In the genomic region with DNA sequence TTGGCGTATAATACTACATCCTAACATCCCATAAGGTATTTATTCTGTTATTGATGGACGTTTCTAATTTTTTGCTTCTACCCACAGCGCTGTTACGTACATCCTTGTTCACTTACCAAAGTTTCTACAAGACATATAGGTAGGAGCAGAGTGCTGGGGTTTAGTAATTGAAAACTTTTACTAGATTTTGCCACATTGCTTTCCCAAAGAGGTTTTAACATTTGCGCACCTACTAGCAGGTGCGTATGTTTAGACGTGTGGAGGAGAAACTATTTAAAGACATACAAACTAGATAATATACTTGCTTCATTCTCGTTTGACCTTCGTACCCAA, we compare ENCODE assay signal across 8 cellular contexts. TPM values are rescaled to one million over a fixed set of nuclear protein-coding genes. Genes with fewer than 3 reads are reported as not detected.
DNase-seq lines count a peak whose midpoint lies in the region; TF ChIP-seq lines count a peak whose summit lies in the region.

No MANE protein-coding gene starts in this region.

- H3K9me3 ChIP-seq in left ventricle myocardium inferior (replicated peaks) (no peaks in the 10 kb centered on the region), SJCRH30 (replicated peaks) (no peaks in the 10 kb centered on the region), smooth muscle cell (replicated peaks; ENCODE audit: low read depth) (no peaks in the 10 kb centered on the region)

- DNase-seq in left ventricle myocardium inferior (no peak), cardiac septum (ENCODE audit: low spot score) (no peak), SJCRH30 (no peak), fibroblast of villous mesenchyme (ENCODE audit: low read depth) (no peak), smooth muscle cell (lab: John Stamatoyannopoulos, UW; ENCODE audit: unreplicated experiment) (no peak), EL (no peak), OCI-M1 (lab: John Stamatoyannopoulos, UW) (no peak), anterior cingulate cortex (lab: John Stamatoyannopoulos, UW) (no peak)

- peak overlapping the region; percentile 83 for H2AFZ ChIP-seq in smooth muscle cell (ENCODE audit: low read depth)

- H3K9ac ChIP-seq in smooth muscle cell (ENCODE audit: low read depth) = peak overlapping the region; percentile 97

- TF ChIP-seq CTCF in left ventricle myocardium inferior (IDR thresholded peaks at IDR 0.05; ENCODE audit: borderline replicate concordance) = no peak
- TF ChIP-seq CTCF in fibroblast of villous mesenchyme (IDR thresholded peaks at IDR 0.05; ENCODE audit: insufficient read depth, low read depth, low read length) = no peak
- no peak for TF ChIP-seq CTCF in smooth muscle cell (IDR thresholded peaks at IDR 0.05; ENCODE audit: borderline replicate concordance, insufficient read depth, poor library complexity, severe bottlenecking)

- H4K20me1 ChIP-seq in smooth muscle cell (ENCODE audit: low read depth) = peaks cover 40% of the 10 kb centered on the region

- H3K4me1 ChIP-seq in left ventricle myocardium inferior = peaks cover 61% of the 10 kb centered on the region
- H3K4me1 ChIP-seq in SJCRH30 = peaks cover 8% of the 10 kb centered on the region
- H3K4me1 ChIP-seq in smooth muscle cell (ENCODE audit: low read depth) = peaks cover 26% of the 10 kb centered on the region

- H3K4me2 ChIP-seq in smooth muscle cell = peak overlapping the region; percentile 97

- H3K79me2 ChIP-seq in smooth muscle cell (ENCODE audit: low read depth) = peaks cover 55% of the 10 kb centered on the region

- H3K4me3 ChIP-seq in left ventricle myocardium inferior (peak overlapping the region; percentile 88), SJCRH30 (peak overlapping the region; percentile 96), fibroblast of villous mesenchyme (ENCODE audit: low read depth, low read length) (peak overlapping the region; percentile 92), smooth muscle cell (peak overlapping the region; percentile 74)

- H3K27me3 ChIP-seq in left ventricle myocardium inferior (ENCODE audit: low read depth) = no peaks in the 10 kb centered on the region
- H3K27me3 ChIP-seq in SJCRH30 = no peaks in the 10 kb centered on the region
- H3K27me3 ChIP-seq in smooth muscle cell (ENCODE audit: low read depth) = no peaks in the 10 kb centered on the region

- peak overlapping the region; percentile 98 for H3K27ac ChIP-seq in left ventricle myocardium inferior (replicated peaks)
- peak overlapping the region; percentile 99 for H3K27ac ChIP-seq in SJCRH30
- H3K27ac ChIP-seq in smooth muscle cell (ENCODE audit: low read depth) = peak overlapping the region; percentile 99

- WGBS in smooth muscle cell (ENCODE audit: low lambda C conversion rate) = 2% methylated on average over 9 of the region's 9 CpGs

- H3K36me3 ChIP-seq in left ventricle myocardium inferior (peaks cover 22% of the 10 kb centered on the region), SJCRH30 (peaks cover 41% of the 10 kb centered on the region), smooth muscle cell (ENCODE audit: low read depth) (peaks cover 6% of the 10 kb centered on the region)

- intact Hi-C loops in left ventricle myocardium inferior (cut with micrococcal nuclease) = loop anchor here (10.0 kb wide), 1 partner anchor 194 kb away; no protein-coding TSS in a partner anchor
- intact Hi-C loops in cardiac septum (cut with DNase I) = loop anchor here (2.0 to 10.0 kb wide), 3 partner anchors 20 to 174 kb away; a partner anchor contains a TSS

- peaks cover 16% of the 10 kb centered on the region for H3F3A ChIP-seq in smooth muscle cell (ENCODE audit: low read depth)

RNA-seq across cellular contexts. Expression of a gene that starts 0.6 kb away (rescaled TPM):
- total RNA-seq in left ventricle myocardium inferior (674 TPM), cardiac septum (512 TPM), fibroblast of villous mesenchyme (535 and 661 TPM in 2 replicates), smooth muscle cell (1,167 and 1,191 TPM in 2 replicates)
- total RNA-seq in SJCRH30 (2014; rRNA removed; shearing (Covaris generic)) = 2,116 and 2,164 TPM in 2 replicates
- 361 and 374 TPM in 2 replicates for polyA plus RNA-seq in smooth muscle cell

RNA-seq across cellular contexts. Expression of a gene that starts 19.8 kb away (rescaled TPM):
- 5.3 TPM for total RNA-seq in left ventricle myocardium inferior
- total RNA-seq in cardiac septum = 4.7 TPM
- 0.75 and 1.1 TPM in 2 replicates for total RNA-seq in SJCRH30 (2014; rRNA removed; shearing (Covaris generic))
- 2.9 and 4.7 TPM in 2 replicates for total RNA-seq in fibroblast of villous mesenchyme
- total RNA-seq in smooth muscle cell = 1.9 and 2.9 TPM in 2 replicates
- 0.30 TPM in 1 of 2 replicates, not detected in the other for polyA plus RNA-seq in smooth muscle cell
